Comparison of ENCODE assay signal across 15 cellular contexts in genomic region chr15:33008284-33009011, GRCh38.
DNase-seq lines count a peak whose midpoint lies in the region; ATAC-seq and TF ChIP-seq lines count a peak whose summit lies in the region.
"Had no signal": no experiment of that assay in that cellular context is flagged by ENCODE, and none has a peak within 500 bp of the region (broad histone marks: within the 10 kb centered on the region; RNA-seq: fewer than 3 reads in every experiment).

No MANE protein-coding gene starts in this region.

- no peak for TF ChIP-seq POLR2A in body of pancreas (IDR thresholded peaks at IDR 0.05)

- no peak overlapping the region for H3K18ac ChIP-seq in mesenchymal stem cell (ENCODE audit: low read depth in 1 of 2, low read length in 2 of 2)

- H3K79me1 ChIP-seq in mesenchymal stem cell (replicated peaks; ENCODE audit: low read length, poor library complexity, severe bottlenecking), result no peaks in the 10 kb centered on the region

- DNase-seq in Right ventricle myocardium superior (no peak), right atrium auricular region (ENCODE audit: low spot score) (no peak), body of pancreas (peak in 1 of 4 donors; percentile 11), mesenchymal stem cell (peak; percentile 34), endothelial cell (ENCODE audit: low spot score) (no peak)
- no peak for DNase-seq in activated CD4-positive, CD25-positive, alpha-beta regulatory T cell treated with anti-CD3 and anti-CD28 coated beads, Interleukin-2, amount 50 U/mL, for 72 hours
- DNase-seq: activated naive CD8-positive, alpha-beta T cell treated with anti-CD3 and anti-CD28 coated beads for 36 hours; DMS79; hippocampal formation; NCI-H1048; NCI-H510A; right lobe of liver had no signal

- H3K4me1 ChIP-seq in right atrium auricular region (peaks cover 0 to 7% of the 10 kb centered on the region in 2 donors), body of pancreas (no peaks in the 10 kb centered on the region), mesenchymal stem cell (ENCODE audit: control insufficient read depth, insufficient read depth, low read depth, low read length) (no peaks in the 10 kb centered on the region)
- H3K4me1 ChIP-seq: right lobe of liver had no signal

- no peak overlapping the region for H3K4me2 ChIP-seq in mesenchymal stem cell (ENCODE audit: low read length, poor library complexity, severe bottlenecking)

- H3K27me3 Mint-ChIP-seq in endothelial cell (ENCODE audit: unreplicated experiment), result no peaks in the 10 kb centered on the region

- H4K8ac ChIP-seq in mesenchymal stem cell (ENCODE audit: low read length), result no peak overlapping the region

- H2AK5ac ChIP-seq in mesenchymal stem cell (ENCODE audit: low read length, severe bottlenecking), result no peak overlapping the region

- H3K27ac Mint-ChIP-seq in endothelial cell (ENCODE audit: unreplicated experiment), result no peak overlapping the region
- H3K27ac Mint-ChIP-seq: activated naive CD8-positive, alpha-beta T cell treated with anti-CD3 and anti-CD28 coated beads for 36 hours had no signal

- peak overlapping the region; percentile 76 for H3K9ac ChIP-seq in mesenchymal stem cell (ENCODE audit: low read length)

- no peak overlapping the region for H2BK5ac ChIP-seq in mesenchymal stem cell (ENCODE audit: low read depth, low read length, poor library complexity, severe bottlenecking)

- H3K14ac ChIP-seq in mesenchymal stem cell (ENCODE audit: low read length in 2 of 2), result no peak overlapping the region

- no peak overlapping the region for H2BK12ac ChIP-seq in mesenchymal stem cell (ENCODE audit: low read length in 2 of 2)

- no peak overlapping the region for H3K23ac ChIP-seq in mesenchymal stem cell (ENCODE audit: low read length in 2 of 2)

- H3K9me3 Mint-ChIP-seq in endothelial cell (ENCODE audit: unreplicated experiment), result no peaks in the 10 kb centered on the region
- H3K9me3 Mint-ChIP-seq: activated naive CD8-positive, alpha-beta T cell treated with anti-CD3 and anti-CD28 coated beads for 36 hours had no signal

- intact Hi-C loops in Right ventricle myocardium superior (cut with DNase I) (no loop called here), body of pancreas (cut with DNase I) (no loop called here)

- H2BK15ac ChIP-seq in mesenchymal stem cell (ENCODE audit: low read depth, poor library complexity, severe bottlenecking), result no peak overlapping the region

- no peak overlapping the region for H3K4me3 Mint-ChIP-seq in endothelial cell (ENCODE audit: unreplicated experiment)
- H3K4me3 Mint-ChIP-seq: activated naive CD8-positive, alpha-beta T cell treated with anti-CD3 and anti-CD28 coated beads for 36 hours had no signal

- no peak overlapping the region for H4K91ac ChIP-seq in mesenchymal stem cell (ENCODE audit: low read length)

- no peaks in the 10 kb centered on the region for H3K9me3 ChIP-seq in right atrium auricular region
- H3K9me3 ChIP-seq in body of pancreas, result no peaks in the 10 kb centered on the region
- peaks cover 9% of the 10 kb centered on the region for H3K9me3 ChIP-seq in mesenchymal stem cell (ENCODE audit: control insufficient read depth, low read length)
- H3K9me3 ChIP-seq: A549, right lobe of liver had no signal

- peak; percentile 74 for ATAC-seq in Right ventricle myocardium superior (ENCODE audit: poor library complexity)
- peak; percentile 47 for ATAC-seq in body of pancreas
- no peak for ATAC-seq in HG03196 (IDR thresholded peaks at IDR 0.05; ENCODE audit: unreplicated experiment)
- ATAC-seq in GM19035 (IDR thresholded peaks at IDR 0.05; ENCODE audit: unreplicated experiment), result no peak
- ATAC-seq: A549, right lobe of liver had no signal

- H3K27me3 ChIP-seq in right atrium auricular region (no peaks in the 10 kb centered on the region), body of pancreas (no peaks in the 10 kb centered on the region), mesenchymal stem cell (ENCODE audit: control insufficient read depth in 1 of 2, insufficient read depth in 1 of 2, low read length in 2 of 2) (no peaks in the 10 kb centered on the region)

- H3K4me1 Mint-ChIP-seq in endothelial cell (ENCODE audit: unreplicated experiment), result peaks cover 3% of the 10 kb centered on the region
- H3K4me1 Mint-ChIP-seq: activated naive CD8-positive, alpha-beta T cell treated with anti-CD3 and anti-CD28 coated beads for 36 hours had no signal

- H2BK120ac ChIP-seq in mesenchymal stem cell (ENCODE audit: low read depth, low read length), result no peak overlapping the region

- H2AFZ ChIP-seq in mesenchymal stem cell (ENCODE audit: low read depth, low read length), result no peak overlapping the region

- TF ChIP-seq CTCF in right atrium auricular region (IDR thresholded peaks at IDR 0.05) (no peak), body of pancreas (IDR thresholded peaks at IDR 0.05) (no peak), endothelial cell (IDR thresholded peaks at IDR 0.05; ENCODE audit: unreplicated experiment) (no peak)

- H3K36me3 ChIP-seq in right atrium auricular region (no peaks in the 10 kb centered on the region), body of pancreas (replicated peaks in 1 of 2; ENCODE audit: insufficient read depth in 1 of 2, low read depth in 2 of 2) (no peaks in the 10 kb centered on the region), mesenchymal stem cell (ENCODE audit: control insufficient read depth in 1 of 2, insufficient read depth in 2 of 2, low read depth in 1 of 2, low read length in 2 of 2) (no peaks in the 10 kb centered on the region)
- H3K36me3 ChIP-seq: right lobe of liver had no signal

- H3K4me3 ChIP-seq in right atrium auricular region (no peak overlapping the region), body of pancreas (no peak overlapping the region), mesenchymal stem cell (ENCODE audit: insufficient read depth in 1 of 2, low read depth in 1 of 2, low read length in 2 of 2) (peak overlapping the region in 1 of 2 experiments; percentile 23)
- H3K4me3 ChIP-seq: A549, right lobe of liver had no signal

- H3K4ac ChIP-seq in mesenchymal stem cell (ENCODE audit: low read depth in 1 of 2, low read length in 2 of 2), result no peak overlapping the region

- 36 to 38% methylated on average over 3 of the region's 3 CpGs for WGBS in body of pancreas, 2 donors
- WGBS in mesenchymal stem cell, result 67% methylated on average over 1 of the region's 3 CpGs

- H3K27ac ChIP-seq in right atrium auricular region, result no peak overlapping the region
- peak overlapping the region in 1 of 4 donors; percentile 28 for H3K27ac ChIP-seq in body of pancreas
- H3K27ac ChIP-seq in mesenchymal stem cell (ENCODE audit: low read length, poor library complexity, severe bottlenecking), result peak overlapping the region; percentile 39
- H3K27ac ChIP-seq: A549, right lobe of liver had no signal

- H3K36me3 Mint-ChIP-seq in endothelial cell (ENCODE audit: low read depth, unreplicated experiment), result no peaks in the 10 kb centered on the region
- H3K36me3 Mint-ChIP-seq: activated naive CD8-positive, alpha-beta T cell treated with anti-CD3 and anti-CD28 coated beads for 36 hours had no signal

Comparison
In these comparisons a context has a peak if more than half of its experiments do, and no peak if none do; other contexts are left out.
1. ATAC-seq: peak in Right ventricle myocardium superior (single experiment) and body of pancreas (single experiment); none in HG03196 (single experiment) and GM19035 (single experiment).